Comparison of ENCODE assay signal across 1 cellular context in genomic region chr1:219958875-219959417, GRCh38.
TF ChIP-seq lines count a peak whose summit lies in the region.

No MANE protein-coding gene starts in this region.

TF ChIP-seq in HEK293, 187 proteins besides CTCF, POLR2A, EP300 and RAD21 (continued from another document and continues in another):
- peak; percentile 59; the same call in 1 of the 2 replicates for TF ChIP-seq GLI2 (tag by site-specific recombination; IDR thresholded peaks at IDR 0.05; ENCODE audit: borderline replicate concordance, low read depth)
- TF ChIP-seq ZNF354C (tag by site-specific recombination; IDR thresholded peaks at IDR 0.05; ENCODE audit: borderline replicate concordance, low read depth) = no peak
- no peak for TF ChIP-seq ZNF837 (tag by site-specific recombination; IDR thresholded peaks at IDR 0.05)
- no peak for TF ChIP-seq ZNF645 (tag by site-specific recombination; IDR thresholded peaks at IDR 0.05)
- TF ChIP-seq ZNF518A (tag by site-specific recombination; conservative IDR thresholded peaks at IDR 0.05; ENCODE audit: low read depth) = peak; percentile 33; the same call in 1 of the 2 replicates
- peak; percentile 72 for TF ChIP-seq ZBTB8A (tag by site-specific recombination; IDR thresholded peaks at IDR 0.05)
- no peak for TF ChIP-seq INSM2 (tag by site-specific recombination; IDR thresholded peaks at IDR 0.05)
- TF ChIP-seq ZNF610 (tag by site-specific recombination; IDR thresholded peaks at IDR 0.05; ENCODE audit: borderline replicate concordance) = no peak
- TF ChIP-seq ZNF48 (tag by site-specific recombination; IDR thresholded peaks at IDR 0.05) = no peak
- TF ChIP-seq HIC1 (tag by site-specific recombination; IDR thresholded peaks at IDR 0.05) = peak; percentile 79; the same call in 1 of the 2 replicates
- TF ChIP-seq GLIS2 (tag by site-specific recombination; IDR thresholded peaks at IDR 0.05) = no peak
- TF ChIP-seq ZNF394 (tag by site-specific recombination; IDR thresholded peaks at IDR 0.05; ENCODE audit: borderline replicate concordance) = peak; percentile 45; the same call in 1 of the 2 replicates
- no peak for TF ChIP-seq OVOL3 (tag by site-specific recombination; IDR thresholded peaks at IDR 0.05)
- no peak for TF ChIP-seq MEIS1 (CRISPR knock-in tag; IDR thresholded peaks at IDR 0.05; ENCODE audit: borderline replicate concordance)
- no peak for TF ChIP-seq RBAK (tag by site-specific recombination; IDR thresholded peaks at IDR 0.05)
- no peak for TF ChIP-seq ZNF544 (tag by site-specific recombination; IDR thresholded peaks at IDR 0.05)
- TF ChIP-seq ZBTB11 (tag by site-specific recombination; conservative IDR thresholded peaks at IDR 0.05; ENCODE audit: low read depth) = peak; percentile 75
- TF ChIP-seq ZNF626 (tag by site-specific recombination; IDR thresholded peaks at IDR 0.05) = no peak
- no peak for TF ChIP-seq ZNF747 (tag by site-specific recombination; IDR thresholded peaks at IDR 0.05)
- TF ChIP-seq ZNF654 (tag by site-specific recombination; IDR thresholded peaks at IDR 0.05; ENCODE audit: low read depth) = no peak
- no peak for TF ChIP-seq SETDB1 (IDR thresholded peaks at IDR 0.05; ENCODE audit: insufficient read length, low read length)
- no peak for TF ChIP-seq ZNF23 (tag by site-specific recombination; IDR thresholded peaks at IDR 0.05; ENCODE audit: borderline replicate concordance)
- no peak for TF ChIP-seq ZNF16 (tag by site-specific recombination; IDR thresholded peaks at IDR 0.05; ENCODE audit: low read depth)
- no peak for TF ChIP-seq ZNF488 (tag by site-specific recombination; IDR thresholded peaks at IDR 0.05)
- TF ChIP-seq ZNF624 (tag by site-specific recombination; IDR thresholded peaks at IDR 0.05) = no peak
- no peak for TF ChIP-seq ZNF350 (tag by site-specific recombination; IDR thresholded peaks at IDR 0.05)
- TF ChIP-seq ZNF514 (tag by site-specific recombination; IDR thresholded peaks at IDR 0.05) = no peak
- peak; percentile 76; the same call in 1 of the 2 replicates for TF ChIP-seq BCL11A (tag by site-specific recombination; IDR thresholded peaks at IDR 0.05; ENCODE audit: low read depth)
- TF ChIP-seq ZBTB44 (tag by site-specific recombination; IDR thresholded peaks at IDR 0.05) = peak; percentile 62; the same call in 1 of the 2 replicates
- TF ChIP-seq ZNF366 (tag by site-specific recombination; conservative IDR thresholded peaks at IDR 0.05) = peak; percentile 78
- TF ChIP-seq ZNF121 (tag by site-specific recombination; IDR thresholded peaks at IDR 0.05) = no peak
- peak; percentile 93 for TF ChIP-seq ZNF843 (tag by site-specific recombination; IDR thresholded peaks at IDR 0.05)
- TF ChIP-seq HOXD13 (CRISPR knock-in tag; IDR thresholded peaks at IDR 0.05; ENCODE audit: borderline replicate concordance) = no peak
- no peak for TF ChIP-seq KLF10 (tag by site-specific recombination; IDR thresholded peaks at IDR 0.05)
- no peak; the same call in 1 of the 2 replicates for TF ChIP-seq ZFP37 (tag by site-specific recombination; IDR thresholded peaks at IDR 0.05)
- no peak for TF ChIP-seq YY2 (tag by site-specific recombination; IDR thresholded peaks at IDR 0.05)
- no peak for TF ChIP-seq ZNF791 (tag by site-specific recombination; IDR thresholded peaks at IDR 0.05)
- TF ChIP-seq PRDM4 (tag by site-specific recombination; IDR thresholded peaks at IDR 0.05) = no peak; the same call in 1 of the 2 replicates
- no peak for TF ChIP-seq ZNF621 (tag by site-specific recombination; IDR thresholded peaks at IDR 0.05)
- no peak for TF ChIP-seq ZNF19 (tag by site-specific recombination; IDR thresholded peaks at IDR 0.05; ENCODE audit: low read depth)
- peak; percentile 92 for TF ChIP-seq SP7 (tag by site-specific recombination; IDR thresholded peaks at IDR 0.05)
- TF ChIP-seq ZNF501 (tag by site-specific recombination; IDR thresholded peaks at IDR 0.05) = peak; percentile 72
- TF ChIP-seq ZNF341 (tag by site-specific recombination; IDR thresholded peaks at IDR 0.05; ENCODE audit: low read depth) = no peak; the same call in 1 of the 2 replicates
- peak; percentile 57; the same call in 1 of the 2 replicates for TF ChIP-seq MZF1 (tag by site-specific recombination; IDR thresholded peaks at IDR 0.05; ENCODE audit: borderline replicate concordance)
- peak; percentile 97 for TF ChIP-seq OSR2 (tag by site-specific recombination; IDR thresholded peaks at IDR 0.05)
- no peak for TF ChIP-seq ZNF335 (tag by site-specific recombination; conservative IDR thresholded peaks at IDR 0.05)
